In genomic region chr15:47682661-47683060, GRCh38 we compare ENCODE assay signal across 8 cellular contexts.
"Had no signal": no experiment of that assay in that cellular context is flagged by ENCODE, and none has a peak within 500 bp of the region (broad histone marks: within the 10 kb centered on the region; RNA-seq: fewer than 3 reads in every experiment).

No MANE protein-coding gene starts in this region.

- H3K36me3 ChIP-seq: HAP-1 had no signal

- H2AFZ ChIP-seq: GM23248, GM23338 had no signal

- H3K9ac ChIP-seq: GM23248 had no signal

- DNase-seq: GM23248, GOT3, H7, H9, HCEC 1CT, HFFc6 had no signal

- H3K4me1 ChIP-seq: HAP-1 had no signal

- H3K27ac ChIP-seq: GM23248 had no signal

- H3K9me3 ChIP-seq: HAP-1 had no signal

- H3K4me2 ChIP-seq: GM23338 had no signal

- H3K4me3 ChIP-seq: GM23248, GM23338, HAP-1 had no signal
